Comparison of ENCODE assay signal across 10 cellular contexts in the genomic region with DNA sequence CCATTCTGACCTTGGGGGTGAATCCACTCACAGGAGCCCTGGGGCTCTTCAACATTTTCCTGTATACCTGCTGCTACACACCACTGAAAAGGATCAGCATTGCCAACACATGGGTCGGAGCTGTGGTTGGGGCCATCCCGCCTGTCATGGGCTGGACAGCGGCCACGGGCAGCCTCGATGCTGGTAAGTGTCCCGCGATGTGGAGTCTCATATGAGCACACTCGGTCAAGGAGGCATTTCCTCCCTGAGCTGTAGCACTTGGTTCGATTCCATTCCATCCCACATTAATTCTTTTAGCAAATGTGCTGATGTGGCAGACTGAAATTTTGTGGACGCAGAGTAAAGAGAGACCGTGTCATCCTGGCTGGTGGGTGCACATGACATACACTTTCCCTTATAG. TPM values are rescaled to one million over a fixed set of nuclear protein-coding genes. Genes with fewer than 3 reads are reported as not detected.
DNase-seq lines count a peak whose midpoint lies in the region; ATAC-seq, FAIRE-seq and TF ChIP-seq lines count a peak whose summit lies in the region.
"Not testable (repeated sequence)": the region's sequence is repeated elsewhere in the genome, so short reads cannot be mapped to it uniquely, and the experiment has no call there.
"Had no signal": no experiment of that assay in that cellular context is flagged by ENCODE, and none has a peak within 500 bp of the region (broad histone marks: within the 10 kb centered on the region; RNA-seq: fewer than 3 reads in every experiment).

No MANE protein-coding gene starts in this region.

- peak; percentile 64 for FAIRE-seq in GM12891 (lab: Jason Lieb, UNC)

- H3K4me1 Mint-ChIP-seq in T-helper 1 cell treated with Interleukin-12 subunit alpha and Interleukin-12 subunit beta and Interleukin-4 antibody, amounts not matched to agents 30 μg/mL and 1 μg/mL, for 36 hours (ENCODE audit: low read depth), result peaks cover 50% of the 10 kb centered on the region
- H3K4me1 Mint-ChIP-seq in activated CD4-positive, alpha-beta memory T cell treated with anti-CD3 and anti-CD28 coated beads, Interleukin-2, amount 10 ng/mL, durations not matched to agents 7 days and 5 days, result peaks cover 60% of the 10 kb centered on the region
- H3K4me1 Mint-ChIP-seq in activated T-helper 17 cell treated with anti-CD3 and anti-CD28 coated beads, Interleukin-2, amount 50 U/mL, for 72 hours, result peaks cover 44% of the 10 kb centered on the region
- H3K4me1 Mint-ChIP-seq in activated naive CD8-positive, alpha-beta T cell treated with anti-CD3 and anti-CD28 coated beads, Interleukin-2, amount 50 U/mL, for 24 hours, result peaks cover 65% of the 10 kb centered on the region
- H3K4me1 Mint-ChIP-seq in naive thymus-derived CD8-positive, alpha-beta T cell, result peaks cover 29 to 74% (median 61%) of the 10 kb centered on the region in 4 donors

- not testable (repeated sequence) for TF ChIP-seq POLR2A in GM12891 (IDR thresholded peaks at IDR 0.05; ENCODE audit: low read depth, low read length)

- H3K27me3 ChIP-seq in BLaER1 treated with 17β-estradiol and CSF1 and Interleukin-3, amounts not matched to agents 10 nM and 100 nM, result peaks cover 8 to 77% (median 29%) of the 10 kb centered on the region in 11 experiments; a peak in 21 of 22 replicates

- H3K9me3 Mint-ChIP-seq in T-helper 1 cell treated with Interleukin-12 subunit alpha and Interleukin-12 subunit beta and Interleukin-4 antibody, amounts not matched to agents 30 μg/mL and 1 μg/mL, for 36 hours; activated CD4-positive, alpha-beta memory T cell treated with anti-CD3 and anti-CD28 coated beads, Interleukin-2, amount 10 ng/mL, durations not matched to agents 7 days and 5 days; activated T-helper 17 cell treated with anti-CD3 and anti-CD28 coated beads, Interleukin-2, amount 50 U/mL, for 72 hours; activated naive CD8-positive, alpha-beta T cell treated with anti-CD3 and anti-CD28 coated beads, Interleukin-2, amount 50 U/mL, for 24 hours; naive thymus-derived CD8-positive, alpha-beta T cell: not testable (repeated sequence)

- not testable (repeated sequence) for H3K27ac ChIP-seq in BLaER1 treated with 17β-estradiol and CSF1 and Interleukin-3, amounts not matched to agents 10 nM and 100 nM

- not testable (repeated sequence) for H3K9me3 ChIP-seq in BLaER1 treated with 17β-estradiol and CSF1 and Interleukin-3, amounts not matched to agents 10 nM and 100 nM (replicated peaks in 1 of 11)

- peaks cover 0 to 24% (median 13%) of the 10 kb centered on the region in 11 experiments; a peak in 11 of 22 replicates for H3K36me3 ChIP-seq in BLaER1 treated with 17β-estradiol and CSF1 and Interleukin-3, amounts not matched to agents 10 nM and 100 nM

- POLR2A ChIA-PET in activated CD4-positive, alpha-beta memory T cell treated with anti-CD3 and anti-CD28 coated beads, Interleukin-2, amount 10 ng/mL, durations not matched to agents 7 days and 5 days (lab: Charles Lee), result not testable (repeated sequence)
- POLR2A ChIA-PET in naive thymus-derived CD8-positive, alpha-beta T cell (lab: Charles Lee), result interaction anchor here (1.2 kb wide), 1 partner anchor 9 kb away, joined by 3 read pairs; no protein-coding TSS in a partner anchor

- H3K27ac Mint-ChIP-seq in T-helper 1 cell treated with Interleukin-12 subunit alpha and Interleukin-12 subunit beta and Interleukin-4 antibody, amounts not matched to agents 30 μg/mL and 1 μg/mL, for 36 hours, result peak overlapping the region; percentile 77
- peak overlapping the region; percentile 80 for H3K27ac Mint-ChIP-seq in activated CD4-positive, alpha-beta memory T cell treated with anti-CD3 and anti-CD28 coated beads, Interleukin-2, amount 10 ng/mL, durations not matched to agents 7 days and 5 days
- peak overlapping the region; percentile 52 for H3K27ac Mint-ChIP-seq in activated T-helper 17 cell treated with anti-CD3 and anti-CD28 coated beads, Interleukin-2, amount 50 U/mL, for 72 hours
- H3K27ac Mint-ChIP-seq in activated naive CD8-positive, alpha-beta T cell treated with anti-CD3 and anti-CD28 coated beads, Interleukin-2, amount 50 U/mL, for 24 hours, result peak overlapping the region; percentile 59
- H3K27ac Mint-ChIP-seq in naive thymus-derived CD8-positive, alpha-beta T cell, result peak overlapping the region in 9 of 10 donors; percentile 62 to 88 (median 86)

- CTCF ChIA-PET in activated CD4-positive, alpha-beta memory T cell treated with anti-CD3 and anti-CD28 coated beads, Interleukin-2, amount 10 ng/mL, durations not matched to agents 7 days and 5 days (lab: Charles Lee), result not testable (repeated sequence)

- H3K9ac ChIP-seq in BLaER1 treated with 17β-estradiol and CSF1 and Interleukin-3, amounts not matched to agents 10 nM and 100 nM, result not testable (repeated sequence)

- H3K4me3 Mint-ChIP-seq in T-helper 1 cell treated with Interleukin-12 subunit alpha and Interleukin-12 subunit beta and Interleukin-4 antibody, amounts not matched to agents 30 μg/mL and 1 μg/mL, for 36 hours; activated CD4-positive, alpha-beta memory T cell treated with anti-CD3 and anti-CD28 coated beads, Interleukin-2, amount 10 ng/mL, durations not matched to agents 7 days and 5 days; activated naive CD8-positive, alpha-beta T cell treated with anti-CD3 and anti-CD28 coated beads, Interleukin-2, amount 50 U/mL, for 24 hours: not testable (repeated sequence)
- H3K4me3 Mint-ChIP-seq in activated T-helper 17 cell treated with anti-CD3 and anti-CD28 coated beads, Interleukin-2, amount 50 U/mL, for 72 hours, result peak overlapping the region; percentile 70
- H3K4me3 Mint-ChIP-seq in naive thymus-derived CD8-positive, alpha-beta T cell, result peak overlapping the region in 3 of 10 donors; percentile 33 to 75 (median 48)

- H3K27me3 Mint-ChIP-seq in T-helper 1 cell treated with Interleukin-12 subunit alpha and Interleukin-12 subunit beta and Interleukin-4 antibody, amounts not matched to agents 30 μg/mL and 1 μg/mL, for 36 hours (ENCODE audit: low read depth); activated CD4-positive, alpha-beta memory T cell treated with anti-CD3 and anti-CD28 coated beads, Interleukin-2, amount 10 ng/mL, durations not matched to agents 7 days and 5 days; activated T-helper 17 cell treated with anti-CD3 and anti-CD28 coated beads, Interleukin-2, amount 50 U/mL, for 72 hours; activated naive CD8-positive, alpha-beta T cell treated with anti-CD3 and anti-CD28 coated beads, Interleukin-2, amount 50 U/mL, for 24 hours; naive thymus-derived CD8-positive, alpha-beta T cell: not testable (repeated sequence)

- peaks cover 0 to 68% (median 51%) of the 10 kb centered on the region in 11 experiments; a peak in 17 of 22 replicates for H4K20me1 ChIP-seq in BLaER1 treated with 17β-estradiol and CSF1 and Interleukin-3, amounts not matched to agents 10 nM and 100 nM

- peaks cover 17% of the 10 kb centered on the region for H3K36me3 Mint-ChIP-seq in T-helper 1 cell treated with Interleukin-12 subunit alpha and Interleukin-12 subunit beta and Interleukin-4 antibody, amounts not matched to agents 30 μg/mL and 1 μg/mL, for 36 hours (ENCODE audit: low read depth)
- peaks cover 29% of the 10 kb centered on the region for H3K36me3 Mint-ChIP-seq in activated CD4-positive, alpha-beta memory T cell treated with anti-CD3 and anti-CD28 coated beads, Interleukin-2, amount 10 ng/mL, durations not matched to agents 7 days and 5 days (ENCODE audit: low read depth)
- H3K36me3 Mint-ChIP-seq in activated T-helper 17 cell treated with anti-CD3 and anti-CD28 coated beads, Interleukin-2, amount 50 U/mL, for 72 hours (ENCODE audit: low read depth); naive thymus-derived CD8-positive, alpha-beta T cell: not testable (repeated sequence)
- H3K36me3 Mint-ChIP-seq in activated naive CD8-positive, alpha-beta T cell treated with anti-CD3 and anti-CD28 coated beads, Interleukin-2, amount 50 U/mL, for 24 hours (ENCODE audit: low read depth), result peaks cover 21% of the 10 kb centered on the region

- peaks cover 0 to 44% (median 25%) of the 10 kb centered on the region in 10 experiments; a peak in 14 of 20 replicates for H3K4me1 ChIP-seq in BLaER1 treated with 17β-estradiol and CSF1 and Interleukin-3, amounts not matched to agents 10 nM and 100 nM

- H3K4me2 ChIP-seq in BLaER1 treated with 17β-estradiol and CSF1 and Interleukin-3, amounts not matched to agents 10 nM and 100 nM, result peak overlapping the region in 7 of 11 experiments; percentile 41 to 65 (median 60); a peak in 12 of 22 replicates

- ATAC-seq in activated T-helper 17 cell treated with anti-CD3 and anti-CD28 coated beads, Interleukin-2, amount 50 U/mL, for 72 hours (replicated peaks); activated naive CD8-positive, alpha-beta T cell treated with anti-CD3 and anti-CD28 coated beads, Interleukin-2, amount 50 U/mL, for 24 hours; naive thymus-derived CD8-positive, alpha-beta T cell: not testable (repeated sequence)

- DNase-seq in GM12891 (ENCODE audit: insufficient read length, low spot score); activated CD4-positive, alpha-beta memory T cell treated with anti-CD3 and anti-CD28 coated beads, Interleukin-2, amount 10 ng/mL, durations not matched to agents 7 days and 5 days; activated naive CD8-positive, alpha-beta T cell treated with anti-CD3 and anti-CD28 coated beads, Interleukin-2, amount 50 U/mL, for 24 hours; naive thymus-derived CD8-positive, alpha-beta T cell: not testable (repeated sequence)

- not testable (repeated sequence) for H3K4me3 ChIP-seq in BLaER1 treated with 17β-estradiol and CSF1 and Interleukin-3, amounts not matched to agents 10 nM and 100 nM

RNA-seq across cellular contexts. Expression of a gene that starts 44.6 kb away (rescaled TPM):
- polyA plus RNA-seq in GM12891 (2012; ENCODE audit: low read depth, missing spikeins), result not detected
- not detected for total RNA-seq in activated CD4-positive, alpha-beta memory T cell treated with anti-CD3 and anti-CD28 coated beads, Interleukin-2, amount 10 ng/mL, durations not matched to agents 7 days and 5 days
- not detected for total RNA-seq in activated T-helper 17 cell treated with anti-CD3 and anti-CD28 coated beads, Interleukin-2, amount 50 U/mL, for 72 hours
- total RNA-seq in naive thymus-derived CD8-positive, alpha-beta T cell, result not detected
- polyA plus RNA-seq in naive thymus-derived CD8-positive, alpha-beta T cell, result under 1 TPM in 1 of 3 donors, not detected in 2; 0.62 TPM
- total RNA-seq: Caco-2, GM12878, IMR-90 had no signal
- polyA plus RNA-seq: IMR-90 had no signal
